Comparison of ENCODE assay signal across 22 cellular contexts in the genomic region with DNA sequence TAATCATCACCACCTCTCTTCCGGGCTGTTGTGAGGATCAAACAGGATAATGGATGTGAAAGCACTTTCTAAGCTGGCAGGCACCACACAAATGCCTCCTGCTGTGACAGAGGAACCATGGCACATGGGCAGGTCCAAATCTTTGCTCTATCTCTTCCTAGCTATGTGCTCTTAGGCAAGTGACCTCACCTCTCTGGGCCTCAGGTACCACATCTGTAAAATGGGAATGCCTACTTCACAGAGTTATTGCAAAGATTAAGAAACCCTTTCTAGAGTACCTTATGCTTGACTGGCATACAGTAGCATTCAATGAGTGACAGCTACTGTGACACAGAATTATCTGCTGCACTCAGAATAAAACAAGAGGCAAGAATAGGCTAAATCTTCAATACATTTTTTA.
"Had no signal": no experiment of that assay in that cellular context is flagged by ENCODE, and none has a peak within 500 bp of the region (broad histone marks: within the 10 kb centered on the region; RNA-seq: fewer than 3 reads in every experiment).

No MANE protein-coding gene starts in this region.

- H3K27me3 ChIP-seq: MG63, SJSA1 had no signal

- H3K4me3 ChIP-seq: MG63, SJSA1, SK-N-MC had no signal

- H3K27ac ChIP-seq: HL-60, SJSA1, SK-N-MC had no signal

- H3K9me3 ChIP-seq: MG63, SJSA1 had no signal

- DNase-seq: Karpas-422, KG1, MG63, NCI-H1092, NCI-H1105 treated with DMSO at 0.1 percent for 48 hours, NCI-H1436, NCI-H187, NCI-H2029, NCI-H2081 treated with DMSO at 0.1 percent for 48 hours, NCI-H2171, NCI-H226, NCI-H446, NCI-H510A, NCI-H524 treated with DMSO at 0.1 percent for 48 hours, NCI-H69, NCI-H774, Right ventricle myocardium superior, RPMI8226, SIG-M5 had no signal
